9 cellular contexts compared by ENCODE assay signal in the genomic region with DNA sequence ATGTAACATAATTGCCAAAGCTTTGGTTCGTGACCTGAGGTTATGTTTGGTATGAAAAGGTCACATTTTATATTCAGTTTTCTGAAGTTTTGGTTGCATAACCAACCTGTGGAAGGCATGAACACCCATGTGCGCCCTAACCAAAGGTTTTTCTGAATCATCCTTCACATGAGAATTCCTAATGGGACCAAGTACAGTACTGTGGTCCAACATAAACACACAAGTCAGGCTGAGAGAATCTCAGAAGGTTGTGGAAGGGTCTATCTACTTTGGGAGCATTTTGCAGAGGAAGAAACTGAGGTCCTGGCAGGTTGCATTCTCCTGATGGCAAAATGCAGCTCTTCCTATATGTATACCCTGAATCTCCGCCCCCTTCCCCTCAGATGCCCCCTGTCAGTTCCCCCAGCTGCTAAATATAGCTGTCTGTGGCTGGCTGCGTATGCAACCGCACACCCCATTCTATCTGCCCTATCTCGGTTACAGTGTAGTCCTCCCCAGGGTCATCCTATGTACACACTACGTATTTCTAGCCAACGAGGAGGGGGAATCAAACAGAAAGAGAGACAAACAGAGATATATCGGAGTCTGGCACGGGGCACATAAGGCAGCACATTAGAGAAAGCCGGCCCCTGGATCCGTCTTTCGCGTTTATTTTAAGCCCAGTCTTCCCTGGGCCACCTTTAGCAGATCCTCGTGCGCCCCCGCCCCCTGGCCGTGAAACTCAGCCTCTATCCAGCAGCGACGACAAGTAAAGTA. TPM values are rescaled to one million over a fixed set of nuclear protein-coding genes. Genes with fewer than 3 reads are reported as not detected.
DNase-seq lines count a peak whose midpoint lies in the region; ATAC-seq and TF ChIP-seq lines count a peak whose summit lies in the region.
"Had no signal": no experiment of that assay in that cellular context is flagged by ENCODE, and none has a peak within 500 bp of the region (broad histone marks: within the 10 kb centered on the region; RNA-seq: fewer than 3 reads in every experiment).

No MANE protein-coding gene starts in this region.

- peak overlapping the region; percentile 52 to 77 for H3K4me3 Mint-ChIP-seq in activated T-cell treated with anti-CD3 and anti-CD28 coated beads, Interleukin-2, amount 50 U/mL, for 72 hours

- H3K27ac Mint-ChIP-seq in activated T-cell treated with anti-CD3 and anti-CD28 coated beads, Interleukin-2, amount 50 U/mL, for 72 hours: no peak overlapping the region

- H3K9me3 ChIP-seq in HUES6 (ENCODE audit: control insufficient read depth, insufficient read depth, low read depth, low read length) (no peaks in the 10 kb centered on the region), hepatocyte (ENCODE audit: low read depth) (no peaks in the 10 kb centered on the region)

- peaks cover 0 to 2% of the 10 kb centered on the region in 2 donors for H3K36me3 Mint-ChIP-seq in activated T-cell treated with anti-CD3 and anti-CD28 coated beads, Interleukin-2, amount 50 U/mL, for 72 hours (ENCODE audit: insufficient read depth in 2 of 2)

- DNase-seq in activated T-cell treated with anti-CD3 and anti-CD28 coated beads, Interleukin-2, amount 50 U/mL, for 72 hours: no peak
- DNase-seq in hepatocyte (ENCODE audit: low spot score) (peak; percentile 5), GF-D8 (lab: John Stamatoyannopoulos, UW) (no peak)
- DNase-seq in stimulated activated naive CD8-positive, alpha-beta T cell treated with anti-CD3 and anti-CD28 coated beads, Interleukin-15, Interleukin-2, amounts not matched to agents 100 U/mL and 50 U/mL, for 24 hours: no peak
- DNase-seq: NCI-H345 had no signal

- no peaks in the 10 kb centered on the region for H4K20me1 ChIP-seq in hepatocyte (ENCODE audit: insufficient read depth, poor library complexity, severe bottlenecking)

- H3K27me3 ChIP-seq in HUES6 (ENCODE audit: control insufficient read depth, insufficient read depth, low read length) (peaks cover 86% of the 10 kb centered on the region), hepatocyte (peaks cover 89% of the 10 kb centered on the region)

- no peaks in the 10 kb centered on the region for H3K9me2 ChIP-seq in hepatocyte (replicated peaks; ENCODE audit: insufficient read depth)

- peaks cover 18% of the 10 kb centered on the region for H3K4me1 Mint-ChIP-seq in activated T-cell treated with anti-CD3 and anti-CD28 coated beads, Interleukin-2, amount 50 U/mL, for 72 hours (ENCODE audit: low read depth)

- H3K4me1 ChIP-seq in HUES6 (ENCODE audit: control insufficient read depth, insufficient read depth, low read length) (peaks cover 4% of the 10 kb centered on the region; the same call in 1 of the 2 replicates), hepatocyte (ENCODE audit: insufficient read depth) (peaks cover 19% of the 10 kb centered on the region)

- ATAC-seq in activated T-cell treated with anti-CD3 and anti-CD28 coated beads, Interleukin-2, amount 50 U/mL, for 72 hours (replicated peaks in 1 of 2): peak in 1 of 2 donors; percentile 37
- ATAC-seq in stimulated activated naive CD8-positive, alpha-beta T cell treated with anti-CD3 and anti-CD28 coated beads, Interleukin-15, Interleukin-2, amounts not matched to agents 100 U/mL and 50 U/mL, for 24 hours: peak; percentile 9
- no peak for ATAC-seq in GM19455 (IDR thresholded peaks at IDR 0.05; ENCODE audit: unreplicated experiment)
- no peak for ATAC-seq in HG03520 (IDR thresholded peaks at IDR 0.05; ENCODE audit: unreplicated experiment)
- no peak for ATAC-seq in HG03280 (IDR thresholded peaks at IDR 0.05; ENCODE audit: unreplicated experiment)

- peak overlapping the region; percentile 69 for H3K4me3 ChIP-seq in HUES6 (ENCODE audit: low read depth, low read length)
- H3K4me3 ChIP-seq in hepatocyte: no peak overlapping the region

- no peaks in the 10 kb centered on the region for H3K79me2 ChIP-seq in hepatocyte

- no peak overlapping the region for H3K27ac ChIP-seq in HUES6 (ENCODE audit: low read depth, low read length)
- H3K27ac ChIP-seq in hepatocyte: no peak overlapping the region

- H3K36me3 ChIP-seq in HUES6 (ENCODE audit: control insufficient read depth, insufficient read depth, low read length): no peaks in the 10 kb centered on the region
- no peaks in the 10 kb centered on the region for H3K36me3 ChIP-seq in hepatocyte (replicated peaks; ENCODE audit: insufficient read depth, low read depth)

- no peak for TF ChIP-seq CTCF in hepatocyte (IDR thresholded peaks at IDR 0.05; ENCODE audit: poor library complexity)

- no peak overlapping the region for H3K9ac ChIP-seq in HUES6 (ENCODE audit: low read length)

- H3K4me2 ChIP-seq in hepatocyte: peak overlapping the region; percentile 97

- H3K27me3 Mint-ChIP-seq in activated T-cell treated with anti-CD3 and anti-CD28 coated beads, Interleukin-2, amount 50 U/mL, for 72 hours (ENCODE audit: low read depth): peaks cover 71% of the 10 kb centered on the region

- 17% methylated on average over 20 of the region's 20 CpGs for WGBS in hepatocyte (ENCODE audit: low lambda C conversion rate, missing lambda C conversion rate)

- H2AFZ ChIP-seq in hepatocyte: peak overlapping the region; percentile 68

- no peaks in the 10 kb centered on the region for H3K9me3 Mint-ChIP-seq in activated T-cell treated with anti-CD3 and anti-CD28 coated beads, Interleukin-2, amount 50 U/mL, for 72 hours

RNA-seq across cellular contexts. Expression of a gene that starts 0.5 kb away (rescaled TPM):
- total RNA-seq in activated T-cell treated with anti-CD3 and anti-CD28 coated beads, Interleukin-2, amount 50 U/mL, for 72 hours: 1 to 10 TPM in 1 of 2 donors, under 1 TPM in 1; 0.07 to 1.3 TPM
- 0.07 and 0.08 TPM in 2 replicates for total RNA-seq in hepatocyte
- not detected in 2 replicates for polyA plus RNA-seq in hepatocyte
